ENCODE assay signal across 16 cellular contexts in the genomic region with DNA sequence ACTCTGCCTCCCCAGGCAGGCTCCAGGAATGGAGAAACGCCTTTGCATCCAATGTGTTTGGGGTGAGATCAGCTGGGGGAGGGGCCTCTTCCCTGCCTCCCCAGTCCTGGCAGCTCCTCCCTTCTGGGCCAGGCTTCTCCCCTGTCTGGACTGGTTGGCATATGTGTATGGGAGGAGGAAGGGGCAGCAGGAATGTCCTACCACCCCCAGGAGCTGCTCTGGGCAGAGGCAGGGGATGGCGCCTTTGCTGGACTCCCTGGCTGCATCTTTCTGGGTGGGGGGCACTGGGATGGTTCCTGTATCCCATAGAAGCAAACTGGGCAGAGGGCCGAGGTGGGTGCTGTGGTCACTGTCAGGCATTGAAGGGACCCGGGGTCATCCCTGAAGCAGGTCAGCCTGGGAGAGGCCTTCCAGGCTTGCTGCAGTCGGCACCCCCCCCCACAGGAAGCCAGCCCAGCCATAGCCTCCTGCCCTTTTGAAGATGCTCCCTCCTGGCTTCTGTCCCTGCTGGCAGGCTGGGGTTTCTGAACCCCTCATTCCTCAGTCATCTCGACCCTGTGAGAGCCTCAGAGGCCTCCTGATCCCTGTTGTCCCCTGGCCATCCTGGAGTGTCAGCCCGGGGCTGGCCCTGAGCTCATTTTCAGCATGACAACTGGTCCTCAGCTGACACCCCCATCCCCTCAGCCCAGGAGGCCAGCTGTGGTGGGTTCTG. TPM values are rescaled to one million over a fixed set of nuclear protein-coding genes. Genes with fewer than 3 reads are reported as not detected.
"Had no signal": no experiment of that assay in that cellular context is flagged by ENCODE, and none has a peak within 500 bp of the region (broad histone marks: within the 10 kb centered on the region; RNA-seq: fewer than 3 reads in every experiment).

No MANE protein-coding gene starts in this region.

- H3K27ac ChIP-seq: ascending aorta, coronary artery, gastrocnemius medialis, heart right ventricle, tibial nerve, uterus had no signal

- H3K4me1 ChIP-seq: ascending aorta, gastrocnemius medialis, uterus had no signal

- H3K4me3 ChIP-seq: ascending aorta, coronary artery, gastrocnemius medialis, heart right ventricle, lung, tibial nerve, uterus had no signal

- H3K9me3 ChIP-seq: gastrocnemius medialis had no signal

- H3K27me3 ChIP-seq: ascending aorta, gastrocnemius medialis, uterus had no signal

- ATAC-seq: activated T-cell treated with anti-CD3 and anti-CD28 coated beads, Interleukin-2, amount 50 U/mL, for 4 hours; gastrocnemius medialis; T-cell had no signal

- DNase-seq: activated CD4-positive, alpha-beta T cell treated with anti-CD3 and anti-CD28 coated beads, Interleukin-2, amount 10 ng/mL, durations not matched to agents 7 days and 5 days; activated CD8-positive, alpha-beta memory T cell treated with anti-CD3 and anti-CD28 coated beads, Interleukin-2, amount 50 U/mL, for 4 hours; activated effector memory CD4-positive, alpha-beta T cell treated with Interleukin-2 at 50 U/mL for 16 hours; activated naive CD4-positive, alpha-beta T cell treated with anti-CD3 and anti-CD28 coated beads, Interleukin-2, amount 50 U/mL, for 16 hours; activated T-cell treated with anti-CD3 and anti-CD28 coated beads, Interleukin-2, amount 50 U/mL, for 4 hours; retina; T-cell; T-helper 9 cell; uterus had no signal

- H3K36me3 ChIP-seq: ascending aorta, gastrocnemius medialis, heart right ventricle, tibial nerve, uterus had no signal

RNA-seq across cellular contexts. Expression of gene SLC7A10, which starts 21.2 kb away (rescaled TPM):
- total RNA-seq: activated CD4-positive, alpha-beta T cell treated with anti-CD3 and anti-CD28 coated beads, Interleukin-2, amount 10 ng/mL, durations not matched to agents 7 days and 5 days; activated T-cell treated with anti-CD3 and anti-CD28 coated beads, Interleukin-2, amount 50 U/mL, for 4 hours; ascending aorta; gastrocnemius medialis; posterior vena cava; T-cell; uterus had no signal
